ENCODE assay signal across 17 cellular contexts in genomic region chr14:25197885-25198284, GRCh38.
DNase-seq lines count a peak whose midpoint lies in the region; ATAC-seq and TF ChIP-seq lines count a peak whose summit lies in the region.
"Had no signal": no experiment of that assay in that cellular context is flagged by ENCODE, and none has a peak within 500 bp of the region (broad histone marks: within the 10 kb centered on the region; RNA-seq: fewer than 3 reads in every experiment).

No MANE protein-coding gene starts in this region.

- ATAC-seq in WTC11 (no peak), left lobe of liver (peak; percentile 98), right lobe of liver (peak; percentile 94 to 99 (median 98)), GM21528 (IDR thresholded peaks at IDR 0.05; ENCODE audit: low FRiP score, unreplicated experiment) (no peak), HG03378 (IDR thresholded peaks at IDR 0.05; ENCODE audit: unreplicated experiment) (no peak)

- H3K4me1 Mint-ChIP-seq in WTC11, result no peaks in the 10 kb centered on the region
- H3K4me1 Mint-ChIP-seq: CD4-positive, alpha-beta memory T cell had no signal

- H3K27me3 Mint-ChIP-seq in WTC11 (ENCODE audit: low read depth), result peaks cover 15% of the 10 kb centered on the region

- CTCF ChIA-PET in WTC11 (lab: Charles Lee), result no interaction called here

- H3K36me3 Mint-ChIP-seq in WTC11, result peaks cover 20% of the 10 kb centered on the region
- H3K36me3 Mint-ChIP-seq: CD4-positive, alpha-beta memory T cell had no signal

- intact Hi-C loops in right lobe of liver (cut with DNase I) (no loop called here), prostate gland (cut with DNase I) (no loop called here)

- no peak overlapping the region for H3K27ac Mint-ChIP-seq in WTC11
- H3K27ac Mint-ChIP-seq: CD4-positive, alpha-beta memory T cell; HFFc6 had no signal

- H3K9me3 Mint-ChIP-seq in WTC11, result peaks cover 50% of the 10 kb centered on the region

- H3K36me3 ChIP-seq in right lobe of liver (no peaks in the 10 kb centered on the region), prostate gland (no peaks in the 10 kb centered on the region)
- H3K36me3 ChIP-seq: HAP-1 had no signal

- H3K27me3 ChIP-seq in right lobe of liver, result no peaks in the 10 kb centered on the region
- no peaks in the 10 kb centered on the region for H3K27me3 ChIP-seq in prostate gland (replicated peaks; ENCODE audit: insufficient read depth)

- H3K9me3 ChIP-seq in right lobe of liver (no peaks in the 10 kb centered on the region), prostate gland (no peaks in the 10 kb centered on the region)

- H3K4me1 ChIP-seq in right lobe of liver (peaks cover 0 to 10% (median 4%) of the 10 kb centered on the region in 4 donors), prostate gland (replicated peaks) (no peaks in the 10 kb centered on the region)
- H3K4me1 ChIP-seq: HAP-1 had no signal

- no peak overlapping the region for H3K4me3 Mint-ChIP-seq in WTC11
- H3K4me3 Mint-ChIP-seq: CD4-positive, alpha-beta memory T cell; HFFc6 had no signal

- no peak for DNase-seq in WTC11 (ENCODE audit: low spot score)
- DNase-seq in left lobe of liver (ENCODE audit: low spot score), result peak; percentile 61
- peak in 2 of 3 donors; percentile 31 to 62 for DNase-seq in right lobe of liver
- no peak for DNase-seq in NCI-H2029 (lab: John Stamatoyannopoulos, UW)
- no peak for DNase-seq in prostate gland (ENCODE audit: low spot score)
- DNase-seq: C1 segment of cervical spinal cord; Calu3; CD4-positive, alpha-beta memory T cell; COR-L47; DMS53; DMS79 treated with DMSO at 0.1 percent for 48 hours; GF-D8; GOT3; HFFc6 had no signal

- peak overlapping the region in 1 of 3 donors; percentile 22 for H3K27ac ChIP-seq in right lobe of liver
- no peak overlapping the region for H3K27ac ChIP-seq in prostate gland

- TF ChIP-seq POLR2A in right lobe of liver (IDR thresholded peaks at IDR 0.05) (no peak), prostate gland (IDR thresholded peaks at IDR 0.05) (no peak)

- POLR2A ChIA-PET in WTC11 (lab: Charles Lee), result no interaction called here

- no peak overlapping the region for H3K4me3 ChIP-seq in right lobe of liver
- no peak overlapping the region for H3K4me3 ChIP-seq in prostate gland
- H3K4me3 ChIP-seq: HAP-1 had no signal

- TF ChIP-seq CTCF in WTC11 (IDR thresholded peaks at IDR 0.05) (no peak), right lobe of liver (IDR thresholded peaks at IDR 0.05) (no peak), prostate gland (IDR thresholded peaks at IDR 0.05) (no peak)

TF ChIP-seq in WTC11, 78 proteins besides CTCF, POLR2A, EP300 and RAD21:
- TF ChIP-seq GABPB1 (CRISPR knock-in tag; IDR thresholded peaks at IDR 0.05), result peak; percentile 18; the same call in 1 of the 2 replicates
- no peak for TF ChIP-seq MXD4 (CRISPR knock-in tag; IDR thresholded peaks at IDR 0.05; ENCODE audit: borderline replicate concordance)
- no peak for TF ChIP-seq AR (CRISPR knock-in tag; IDR thresholded peaks at IDR 0.05)
- no peak for TF ChIP-seq FOXP4 (CRISPR knock-in tag; IDR thresholded peaks at IDR 0.05)
- no peak for TF ChIP-seq HMGA2 (CRISPR knock-in tag; IDR thresholded peaks at IDR 0.05)
- no peak for TF ChIP-seq NFYB (CRISPR knock-in tag; conservative IDR thresholded peaks at IDR 0.05; ENCODE audit: low read depth)
- TF ChIP-seq ERG (CRISPR knock-in tag; IDR thresholded peaks at IDR 0.05), result no peak
- TF ChIP-seq E2F5 (CRISPR knock-in tag; IDR thresholded peaks at IDR 0.05), result no peak

Comparison
In these comparisons a context has a peak if more than half of its experiments do, and no peak if none do; other contexts are left out.
1. ATAC-seq: peak in left lobe of liver (single experiment) and right lobe of liver (4 of 4); none in WTC11 (single experiment), GM21528 (single experiment) and HG03378 (single experiment).
2. DNase-seq: peak in left lobe of liver (single experiment) and right lobe of liver (2 of 3); none in WTC11 (single experiment), NCI-H2029 (single experiment) and prostate gland (single experiment).